In genomic region chr2:118185210-118186109, GRCh38 we compare ENCODE assay signal across 8 cellular contexts.
DNase-seq lines count a peak whose midpoint lies in the region; ATAC-seq, FAIRE-seq and TF ChIP-seq lines count a peak whose summit lies in the region.

No MANE protein-coding gene starts in this region.

- peak overlapping the region; percentile 1 to 74 (median 39) for H3K27ac ChIP-seq in thyroid gland

- no peak for FAIRE-seq in HTR-8/SVneo (lab: Jason Lieb, UNC)

- no peak for TF ChIP-seq CTCF in thyroid gland (IDR thresholded peaks at IDR 0.05)

- peak overlapping the region; percentile 75 for H2AFZ ChIP-seq in neuron (ENCODE audit: low read depth, low read length)

- peaks cover 5% of the 10 kb centered on the region for H3K27me3 ChIP-seq in neuron (ENCODE audit: insufficient read depth, low read length)
- H3K27me3 ChIP-seq in thyroid gland: no peaks in the 10 kb centered on the region

- H3K36me3 ChIP-seq in neuron (ENCODE audit: insufficient read depth, low read length) (no peaks in the 10 kb centered on the region), thyroid gland (no peaks in the 10 kb centered on the region)

- 8% methylated on average over 31 to 32 of the region's 33 CpGs for WGBS in thyroid gland, 2 donors

- H3K4me3 ChIP-seq in neuron (ENCODE audit: low read length): peak overlapping the region; percentile 62
- peak overlapping the region; percentile 49 to 70 (median 59) for H3K4me3 ChIP-seq in thyroid gland (replicated peaks in 1 of 3)

- DNase-seq in DMS153 (lab: John Stamatoyannopoulos, UW) (peak; percentile 92), HTR-8/SVneo (ENCODE audit: insufficient read length, low spot score) (peak; percentile 22), RPMI7951 (ENCODE audit: low read depth) (peak; percentile 37), germinal center (ENCODE audit: low spot score) (peak; percentile 65), thyroid gland (peak; percentile 62 to 72)
- DNase-seq in activated naive CD4-positive, alpha-beta T cell treated with anti-CD3 and anti-CD28 coated beads, Interleukin-2, amount 50 U/mL, for 16 hours: peak; percentile 62

- H3K4me1 ChIP-seq in neuron (ENCODE audit: insufficient read depth, low read length) (peaks cover 3% of the 10 kb centered on the region), thyroid gland (peaks cover 0 to 10% of the 10 kb centered on the region in 2 donors)

- intact Hi-C loops in thyroid gland (cut with DNase I): no loop called here

- ATAC-seq in GM21423 (IDR thresholded peaks at IDR 0.05; ENCODE audit: unreplicated experiment): peak; percentile 77

- no peaks in the 10 kb centered on the region for H3K9me3 ChIP-seq in neuron (ENCODE audit: low read length)
- H3K9me3 ChIP-seq in thyroid gland: no peaks in the 10 kb centered on the region

- TF ChIP-seq POLR2A in thyroid gland (IDR thresholded peaks at IDR 0.05): no peak

Comparison
In these comparisons a context has a peak if more than half of its experiments do, and no peak if none do; other contexts are left out.
1. Peak in every context shown above with its lines: DNase-seq, ATAC-seq, H3K4me3 ChIP-seq and H3K27ac ChIP-seq.
2. DNase-seq: peak in every context shown above with its lines; median percentile 92 in DMS153; 67 in thyroid gland; 65 in germinal center; 62 in activated naive CD4-positive, alpha-beta T cell treated with anti-CD3 and anti-CD28 coated beads, Interleukin-2, amount 50 U/mL, for 16 hours; 37 in RPMI7951; 22 in HTR-8/SVneo.